In the genomic region with DNA sequence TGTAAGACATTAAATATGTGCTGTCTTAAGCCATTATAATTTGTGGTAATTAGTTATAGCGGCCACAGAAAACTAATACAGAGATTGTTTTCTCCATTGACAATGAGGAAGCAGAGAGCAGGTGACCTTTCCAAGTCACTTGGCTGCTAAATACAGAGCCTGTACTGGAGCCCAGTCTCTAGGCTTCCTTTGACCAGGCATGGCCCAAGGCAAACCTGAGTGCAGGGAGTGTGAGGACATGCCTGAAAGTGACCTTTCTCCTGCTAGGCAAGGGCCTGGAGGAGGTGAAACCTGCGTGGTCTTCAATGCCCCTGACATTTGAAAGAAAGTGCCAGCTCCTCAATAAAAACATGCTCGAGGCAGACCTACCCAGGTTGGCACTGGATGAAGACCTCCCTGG, we compare ENCODE assay signal across 12 cellular contexts. TPM values are rescaled to one million over a fixed set of nuclear protein-coding genes. Genes with fewer than 3 reads are reported as not detected.
"Had no signal": no experiment of that assay in that cellular context is flagged by ENCODE, and none has a peak within 500 bp of the region (broad histone marks: within the 10 kb centered on the region; RNA-seq: fewer than 3 reads in every experiment).

No MANE protein-coding gene starts in this region.

- H3K27ac ChIP-seq: ovary had no signal

- H3K36me3 ChIP-seq: ovary had no signal

- ATAC-seq: activated T-cell treated with anti-CD3 and anti-CD28 coated beads, Interleukin-2, amount 50 U/mL, for 4 hours; effector memory CD8-positive, alpha-beta T cell had no signal

- H3K4me3 ChIP-seq: ovary had no signal

- DNase-seq: activated CD4-positive, alpha-beta memory T cell treated with anti-CD3 and anti-CD28 coated beads for 36 hours; activated CD4-positive, CD25-positive, alpha-beta regulatory T cell treated with anti-CD3 and anti-CD28 coated beads, Interleukin-2, amount 50 U/mL, for 72 hours; activated T-cell treated with anti-CD3 and anti-CD28 coated beads, Interleukin-2, amount 50 U/mL, for 4 hours; effector memory CD8-positive, alpha-beta T cell; left cardiac atrium; ovary; stimulated activated CD4-positive, alpha-beta T cell treated with anti-CD3 and anti-CD28 coated beads, Interleukin-4, amount 100 ng/mL, for 1 hour; stimulated activated CD8-positive, alpha-beta memory T cell treated with anti-CD3 and anti-CD28 coated beads, Interleukin-4, amount 100 ng/mL, for 48 hours had no signal

- H3K9me3 ChIP-seq: ovary had no signal

- H3K27me3 ChIP-seq: ovary had no signal

RNA-seq across cellular contexts. Expression of gene CHI3L1, which starts 12.5 kb away (rescaled TPM):
- total RNA-seq: activated CD4-positive, alpha-beta memory T cell treated with anti-CD3 and anti-CD28 coated beads for 36 hours; activated T-cell treated with anti-CD3 and anti-CD28 coated beads, Interleukin-2, amount 50 U/mL, for 4 hours; T-helper 2 cell treated with Interferon-gamma antibody and Interleukin-4, amounts not matched to agents 100 ng/mL and 5 ng/mL, for 36 hours had no signal

RNA-seq across cellular contexts. Expression of gene MYBPH, which starts 23.4 kb away (rescaled TPM):
- total RNA-seq: activated CD4-positive, alpha-beta memory T cell treated with anti-CD3 and anti-CD28 coated beads for 36 hours; activated T-cell treated with anti-CD3 and anti-CD28 coated beads, Interleukin-2, amount 50 U/mL, for 4 hours; cardiac septum; glomerular endothelial cell; left cardiac atrium; mucosa of gallbladder; T-helper 2 cell treated with Interferon-gamma antibody and Interleukin-4, amounts not matched to agents 100 ng/mL and 5 ng/mL, for 36 hours had no signal

RNA-seq across cellular contexts. Expression of gene CHIT1, which starts 30.5 kb away (rescaled TPM):
- total RNA-seq: cardiac septum, glomerular endothelial cell had no signal
